Comparison of ENCODE assay signal across 1 cellular context in genomic region chr6:40894962-40895799, GRCh38.
A peak's percentile ranks its signal among the peaks of the same experiment; 100 is the strongest.
TF ChIP-seq lines count a peak whose summit lies in the region.

No MANE protein-coding gene starts in this region.

TF ChIP-seq in HepG2, 621 proteins besides CTCF, POLR2A, EP300 and RAD21 (continued from another document):
- TF ChIP-seq ATF3 (CRISPR knock-in tag; IDR thresholded peaks at IDR 0.05) (no peak), SOX13 (IDR thresholded peaks at IDR 0.05) (no peak), SOX13 (CRISPR knock-in tag; conservative IDR thresholded peaks at IDR 0.05 in 1 of 2, IDR thresholded peaks at IDR 0.05 in 1 of 2) (peak in 1 of 2 experiments; percentile 20; a peak in 1 of 4 replicates), HMGA1 (CRISPR knock-in tag; conservative IDR thresholded peaks at IDR 0.05) (no peak), SALL1 (CRISPR knock-in tag; IDR thresholded peaks at IDR 0.05) (peak; percentile 18; the same call in 1 of the 2 replicates), ZMYM3 (CRISPR knock-in tag; IDR thresholded peaks at IDR 0.05) (peak; percentile 47; the same call in 1 of the 2 replicates)
TF ChIP-seq in HepG2: peak in this region for 33.
